ENCODE assay signal across 8 cellular contexts in genomic region chr12:120194534-120195395, GRCh38. TPM values are rescaled to one million over a fixed set of nuclear protein-coding genes. Genes with fewer than 3 reads are reported as not detected.
DNase-seq lines count a peak whose midpoint lies in the region; ATAC-seq, FAIRE-seq and TF ChIP-seq lines count a peak whose summit lies in the region.

GCN1 (minus strand) TSS chr12:120194715; CDS start chr12:120194697, 18 bp downstream.

- peak within 1 kb of the TSS; percentile 94 for H3K27ac ChIP-seq in HepG2 (ENCODE audit: extremely low read length, insufficient read depth, low read length)

- peaks cover 36% of the 10 kb centered on the region for H4K20me1 ChIP-seq in HepG2 (ENCODE audit: insufficient read depth, low read length)

- DNase-seq in AG08395 (ENCODE audit: low spot score) (peak; percentile 90), NCI-H526 (lab: John Stamatoyannopoulos, UW) (peak; percentile 39 to 85), HepG2 (ENCODE audit: low spot score) (peak; percentile 78)
- peak; percentile 83 for DNase-seq in activated CD4-positive, alpha-beta T cell treated with anti-CD3 and anti-CD28 coated beads, Interleukin-2, amount 50 U/mL, for 1 hour
- DNase-seq in stimulated activated CD4-positive, alpha-beta T cell treated with anti-CD3 and anti-CD28 coated beads, Interleukin-2, amount 100 ng/mL, for 48 hours, result peak; percentile 82 to 90

- H3K36me3 Mint-ChIP-seq in dendritic cell treated with granulocyte-macrophage colony-stimulating factor and Interleukin-4, amounts not matched to agents 40 ng/mL and 50 ng/mL, for 4 days (ENCODE audit: low read depth), result peaks cover 59% of the 10 kb centered on the region

- TF ChIP-seq CTCF in HepG2 (CRISPR knock-in tag; IDR thresholded peaks at IDR 0.05), result no peak; the same call in 1 of the 2 replicates

- peak; percentile 57 for TF ChIP-seq RAD21 in HepG2 (CRISPR knock-in tag; IDR thresholded peaks at IDR 0.05)

- no peaks in the 10 kb centered on the region for H3K9me3 ChIP-seq in HepG2 (ENCODE audit: low read length)

- H2AFZ ChIP-seq in HepG2 (ENCODE audit: low read length), result no peak within 1 kb of the TSS

- no peak for FAIRE-seq in HepG2 (lab: Jason Lieb, UNC)

- POLR2A ChIA-PET in HepG2 (lab: Yijun Ruan, JAX), result interaction anchor here (0.9 to 4.5 kb wide), 5 partner anchors 13 to 96 kb away, joined by 3 to 45 read pairs (median 9); partner anchors contain the start of gene RNU4-2

- no peaks in the 10 kb centered on the region for H3K27me3 Mint-ChIP-seq in dendritic cell treated with granulocyte-macrophage colony-stimulating factor and Interleukin-4, amounts not matched to agents 40 ng/mL and 50 ng/mL, for 4 days

- H3K79me2 ChIP-seq in HepG2 (ENCODE audit: insufficient read depth, low read length), result peaks cover 71% of the 10 kb centered on the region

- intact Hi-C loops in dendritic cell treated with granulocyte-macrophage colony-stimulating factor and Interleukin-4, amounts not matched to agents 40 ng/mL and 50 ng/mL, for 4 days (cut with micrococcal nuclease), result no loop called here
- intact Hi-C loops in HepG2 (cut with micrococcal nuclease; ENCODE audit: unreplicated experiment), result no loop called here

- 0% methylated on average over 9 of the region's 62 CpGs for WGBS in HepG2 (ENCODE audit: low lambda C conversion rate)

- peak within 1 kb of the TSS; percentile 89 for H3K27ac Mint-ChIP-seq in dendritic cell treated with granulocyte-macrophage colony-stimulating factor and Interleukin-4, amounts not matched to agents 40 ng/mL and 50 ng/mL, for 4 days

- H3K9ac ChIP-seq in HepG2 (ENCODE audit: insufficient read depth, low read depth, low read length), result peak within 1 kb of the TSS; percentile 93

- peak within 1 kb of the TSS; percentile 76 for H3K4me3 Mint-ChIP-seq in dendritic cell treated with granulocyte-macrophage colony-stimulating factor and Interleukin-4, amounts not matched to agents 40 ng/mL and 50 ng/mL, for 4 days

- in situ Hi-C loops in HepG2 (cut with HindIII; ENCODE audit: extremely low pct_ligation_motif_present, low pct_unique_long_range_greater_than_20kb), result no loop called here

- H3K4me2 ChIP-seq in HepG2 (ENCODE audit: low read depth, low read length), result peak within 1 kb of the TSS; percentile 96

- BruUV-seq in HepG2 (replicated peaks; lab: Mats Ljungman, UMichigan), result TSS peak; percentile 95

- peaks cover 58% of the 10 kb centered on the region for H3K4me1 Mint-ChIP-seq in dendritic cell treated with granulocyte-macrophage colony-stimulating factor and Interleukin-4, amounts not matched to agents 40 ng/mL and 50 ng/mL, for 4 days (ENCODE audit: low read depth)

- peaks cover 70% of the 10 kb centered on the region for H3K4me1 ChIP-seq in HepG2 (ENCODE audit: insufficient read depth, low read length)

- peak; percentile 62 to 92 for TF ChIP-seq POLR2A in HepG2 (IDR thresholded peaks at IDR 0.05; ENCODE audit: insufficient read depth in 1 of 2, low read depth in 2 of 2, low read length in 2 of 2)

- H3K36me3 ChIP-seq in HepG2 (replicated peaks in 1 of 2; ENCODE audit: control insufficient read depth in 1 of 2, insufficient read depth in 2 of 2, low read length in 2 of 2), result peaks cover 12 to 57% of the 10 kb centered on the region in 2 experiments

- no peaks in the 10 kb centered on the region; a peak in 1 of 5 replicates for H3K27me3 ChIP-seq in HepG2 (ENCODE audit: control insufficient read depth in 1 of 2, insufficient read depth in 2 of 2, low read length in 2 of 2)

- no peaks in the 10 kb centered on the region for H3K9me3 Mint-ChIP-seq in dendritic cell treated with granulocyte-macrophage colony-stimulating factor and Interleukin-4, amounts not matched to agents 40 ng/mL and 50 ng/mL, for 4 days

- CTCF ChIA-PET in HepG2 (lab: Yijun Ruan, JAX; ENCODE audit: low intra/inter-chr PET ratio, low total read pairs), result no interaction called here

- H3K4me3 ChIP-seq in HepG2 (replicated peaks in 1 of 3; ENCODE audit: insufficient read depth in 1 of 3, low read depth in 2 of 3, low read length in 3 of 3), result peak within 1 kb of the TSS; percentile 80 to 88 (median 82)

- ATAC-seq in GM18867 (IDR thresholded peaks at IDR 0.05; ENCODE audit: unreplicated experiment) (peak; percentile 70), HG03108 (IDR thresholded peaks at IDR 0.05; ENCODE audit: unreplicated experiment) (peak; percentile 83), HepG2 (peak; percentile 84)

- TF ChIP-seq EP300 in HepG2 (IDR thresholded peaks at IDR 0.05; ENCODE audit: low read depth in 2 of 2, low read length in 2 of 2) (no peak; a peak in 1 of 4 replicates), HepG2 (CRISPR knock-in tag; IDR thresholded peaks at IDR 0.05; ENCODE audit: borderline replicate concordance) (no peak)

TF ChIP-seq in HepG2, 621 proteins besides CTCF, POLR2A, EP300 and RAD21 (continues in another document):
- TF ChIP-seq ZNF335 (CRISPR knock-in tag; IDR thresholded peaks at IDR 0.05) (no peak), AKAP8 (CRISPR knock-in tag; IDR thresholded peaks at IDR 0.05) (no peak), ZBTB44 (CRISPR knock-in tag; IDR thresholded peaks at IDR 0.05) (peak; percentile 28; the same call in 1 of the 2 replicates), ZC3H4 (CRISPR knock-in tag; IDR thresholded peaks at IDR 0.05; ENCODE audit: borderline replicate concordance) (peak; percentile 53; the same call in 1 of the 2 replicates), SNAI1 (CRISPR knock-in tag; IDR thresholded peaks at IDR 0.05; ENCODE audit: borderline replicate concordance) (no peak; the same call in 1 of the 2 replicates), SRSF9 (IDR thresholded peaks at IDR 0.05; ENCODE audit: borderline replicate concordance, insufficient read depth, low read depth, low read length, poor library complexity, severe bottlenecking) (no peak), ELF1 (CRISPR knock-in tag; IDR thresholded peaks at IDR 0.05) (peak; percentile 64), MED8 (CRISPR knock-in tag; IDR thresholded peaks at IDR 0.05; ENCODE audit: insufficient replicate concordance) (peak; percentile 97), ZKSCAN8 (CRISPR knock-in tag; IDR thresholded peaks at IDR 0.05; ENCODE audit: borderline replicate concordance) (no peak; the same call in 1 of the 2 replicates), SMC3 (IDR thresholded peaks at IDR 0.05; ENCODE audit: low read length) (no peak), ZNF589 (CRISPR knock-in tag; conservative IDR thresholded peaks at IDR 0.05) (no peak), PHF21A (CRISPR knock-in tag; IDR thresholded peaks at IDR 0.05) (peak; percentile 78), ZUFSP (CRISPR knock-in tag; IDR thresholded peaks at IDR 0.05; ENCODE audit: borderline replicate concordance) (no peak)

RNA-seq across cellular contexts. Expression of gene GCN1, which starts in this region (rescaled TPM):
- 66.7 and 83.0 TPM in 2 replicates for total RNA-seq in HepG2 (2016; rRNA removed; fragmentation: Illumina TruSeq; extraction: Trizol)
- 59.7 and 67.2 TPM in 2 replicates for total RNA-seq in HepG2 (2016; cell fraction: cytosol; rRNA removed; fragmentation: Illumina TruSeq; extraction: Trizol; ENCODE audit: low read depth)
- 56.9 and 87.0 TPM in 2 replicates for total RNA-seq in HepG2 (2016; cell fraction: insoluble cytoplasmic fraction; rRNA removed; fragmentation: Illumina TruSeq; extraction: Trizol)
- 19.6 and 22.1 TPM in 2 replicates for total RNA-seq in HepG2 (2016; cell fraction: membrane; rRNA removed; fragmentation: Illumina TruSeq; extraction: Trizol)
- 125 and 128 TPM in 2 replicates for total RNA-seq in HepG2 (2016; cell fraction: nucleus; rRNA removed; fragmentation: Illumina TruSeq; extraction: Trizol)
- polyA plus RNA-seq in HepG2 (2011; rRNA removed), result 55.3 and 58.2 TPM in 2 replicates
- polyA plus RNA-seq in HepG2 (2011; cell fraction: cytosol; rRNA removed), result 20.5 and 25.6 TPM in 2 replicates
- polyA plus RNA-seq in HepG2 (2011; cell fraction: nucleus; rRNA removed), result 394 and 725 TPM in 2 replicates
- polyA plus RNA-seq in HepG2 (2012), result 47.0 and 60.6 TPM in 2 replicates
- polyA plus RNA-seq in HepG2 (2016; cell fraction: cytosol; fragmentation: Illumina TruSeq; extraction: Trizol; ENCODE audit: low read depth), result 1.8 and 2.1 TPM in 2 replicates
- 33.5 and 45.5 TPM in 2 replicates for polyA plus RNA-seq in HepG2 (2016; cell fraction: insoluble cytoplasmic fraction; fragmentation: Illumina TruSeq; extraction: Trizol; ENCODE audit: low read depth)
- polyA plus RNA-seq in HepG2 (2016; cell fraction: membrane; fragmentation: Illumina TruSeq; extraction: Trizol; ENCODE audit: low read depth), result 4.1 and 5.4 TPM in 2 replicates
- polyA plus RNA-seq in HepG2 (2016; cell fraction: nucleus; fragmentation: Illumina TruSeq; extraction: Trizol; ENCODE audit: insufficient read depth, low read depth), result 177 and 198 TPM in 2 replicates
- 204 and 255 TPM in 2 replicates for polyA minus RNA-seq in HepG2 (2011; rRNA and poly(A)+ RNA removed; ENCODE audit: low replicate concordance)
- 59.8 and 61.6 TPM in 2 replicates for polyA minus RNA-seq in HepG2 (2011; cell fraction: cytosol; rRNA and poly(A)+ RNA removed)
- 229 and 237 TPM in 2 replicates for polyA minus RNA-seq in HepG2 (2011; cell fraction: nucleus; rRNA and poly(A)+ RNA removed)

Comparison
In these comparisons a context has a peak if more than half of its experiments do, and no peak if none do; other contexts are left out.
1. Peak in every context shown above with its lines: DNase-seq, ATAC-seq, H3K4me3 ChIP-seq and H3K27ac ChIP-seq.